ENCODE assay signal across 13 cellular contexts in the genomic region with DNA sequence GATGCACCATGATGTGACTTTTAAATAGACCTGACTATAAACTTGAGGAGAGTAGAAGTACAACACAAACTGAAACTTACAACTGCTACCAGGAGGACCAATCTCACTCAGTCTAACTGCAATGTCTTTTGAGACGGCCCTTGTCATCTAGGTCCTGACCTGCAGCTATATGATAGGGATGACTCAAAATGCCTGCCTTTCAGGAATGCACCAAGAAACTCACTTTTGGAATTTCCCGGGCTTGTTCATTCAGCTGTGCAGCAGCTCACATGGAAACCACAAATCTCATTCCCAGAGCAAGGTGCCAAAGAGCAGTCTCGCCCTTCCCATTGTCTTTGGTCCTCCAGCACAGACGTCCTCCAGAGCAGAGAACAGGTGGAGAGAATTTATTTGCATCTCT.
DNase-seq lines count a peak whose midpoint lies in the region; ATAC-seq, FAIRE-seq and TF ChIP-seq lines count a peak whose summit lies in the region.
"Had no signal": no experiment of that assay in that cellular context is flagged by ENCODE, and none has a peak within 500 bp of the region (broad histone marks: within the 10 kb centered on the region; RNA-seq: fewer than 3 reads in every experiment).

No MANE protein-coding gene starts in this region.

- intact Hi-C loops in Right ventricle myocardium inferior (cut with DNase I), result no loop called here

- no peaks in the 10 kb centered on the region for H3K9me2 ChIP-seq in GM23338 (ENCODE audit: insufficient read depth)

- no peaks in the 10 kb centered on the region for H3F3A ChIP-seq in GM23338 (replicated peaks; ENCODE audit: low read depth)

- ATAC-seq in GM23338 (no peak), HG03097 (IDR thresholded peaks at IDR 0.05; ENCODE audit: low FRiP score, unreplicated experiment) (no peak), Right ventricle myocardium inferior (no peak)
- ATAC-seq: left lung had no signal

- H4K20me1 ChIP-seq in GM23338 (replicated peaks; ENCODE audit: insufficient read depth), result no peaks in the 10 kb centered on the region

- peaks cover 4% of the 10 kb centered on the region for H3K27me3 Mint-ChIP-seq in GM23338 (ENCODE audit: insufficient read depth, low read depth, poor library complexity)
- peaks cover 5% of the 10 kb centered on the region for H3K27me3 Mint-ChIP-seq in osteocyte (ENCODE audit: unreplicated experiment)

- H2AFZ ChIP-seq in GM23338, result peak overlapping the region; percentile 69; the same call in 1 of the 2 replicates

- FAIRE-seq in RCC 7860 (lab: Jason Lieb, UNC), result peak; percentile 97

- no peak overlapping the region for H3K4me2 ChIP-seq in GM23338

- no peaks in the 10 kb centered on the region for H3K79me2 ChIP-seq in GM23338 (replicated peaks; ENCODE audit: insufficient read depth)

- H3K27ac Mint-ChIP-seq in GM23338, result no peak overlapping the region
- H3K27ac Mint-ChIP-seq in osteocyte (ENCODE audit: unreplicated experiment), result no peak overlapping the region
- H3K27ac Mint-ChIP-seq: activated naive CD4-positive, alpha-beta T cell treated with anti-CD3 and anti-CD28 coated beads, Interleukin-2, amount 50 U/mL, for 24 hours had no signal

- H3K36me3 ChIP-seq in GM23338 (ENCODE audit: insufficient read depth), result no peaks in the 10 kb centered on the region
- H3K36me3 ChIP-seq: left lung had no signal

- no peaks in the 10 kb centered on the region for H3K36me3 Mint-ChIP-seq in GM23338 (ENCODE audit: low read depth)
- no peaks in the 10 kb centered on the region for H3K36me3 Mint-ChIP-seq in osteocyte (ENCODE audit: unreplicated experiment)
- H3K36me3 Mint-ChIP-seq: activated naive CD4-positive, alpha-beta T cell treated with anti-CD3 and anti-CD28 coated beads, Interleukin-2, amount 50 U/mL, for 24 hours had no signal

- no peaks in the 10 kb centered on the region for H3K4me1 ChIP-seq in GM23338 (ENCODE audit: insufficient read depth)
- H3K4me1 ChIP-seq: left lung had no signal

- no peaks in the 10 kb centered on the region for H3K9me3 Mint-ChIP-seq in GM23338
- no peaks in the 10 kb centered on the region for H3K9me3 Mint-ChIP-seq in osteocyte (ENCODE audit: unreplicated experiment)
- H3K9me3 Mint-ChIP-seq: activated naive CD4-positive, alpha-beta T cell treated with anti-CD3 and anti-CD28 coated beads, Interleukin-2, amount 50 U/mL, for 24 hours had no signal

- H3K27ac ChIP-seq in GM23338 (ENCODE audit: low read depth), result no peak overlapping the region
- H3K27ac ChIP-seq: left lung had no signal

- no peaks in the 10 kb centered on the region for H3K4me1 Mint-ChIP-seq in GM23338
- peaks cover 4% of the 10 kb centered on the region for H3K4me1 Mint-ChIP-seq in osteocyte (ENCODE audit: unreplicated experiment)
- H3K4me1 Mint-ChIP-seq: activated naive CD4-positive, alpha-beta T cell treated with anti-CD3 and anti-CD28 coated beads, Interleukin-2, amount 50 U/mL, for 24 hours had no signal

- H3K27me3 ChIP-seq in GM23338 (ENCODE audit: insufficient read depth), result no peaks in the 10 kb centered on the region
- H3K27me3 ChIP-seq: left lung had no signal

- no peak for TF ChIP-seq CTCF in GM23338 (conservative IDR thresholded peaks at IDR 0.05; ENCODE audit: low read depth in 2 of 2)
- TF ChIP-seq CTCF in fibroblast of pulmonary artery (IDR thresholded peaks at IDR 0.05; ENCODE audit: low read length, missing control alignments), result no peak
- no peak for TF ChIP-seq CTCF in osteocyte (IDR thresholded peaks at IDR 0.05)

- DNase-seq in A172 (ENCODE audit: low spot score), result peak; percentile 96
- no peak for DNase-seq in GM23338 (ENCODE audit: low spot score)
- DNase-seq in RCC 7860 (ENCODE audit: low spot score), result peak; percentile 93
- DNase-seq in fibroblast of pulmonary artery (ENCODE audit: low read depth), result peak; percentile 9
- DNase-seq in Right ventricle myocardium inferior (ENCODE audit: missing footprints), result no peak
- DNase-seq in osteocyte (ENCODE audit: extremely low spot score, unreplicated experiment), result no peak
- DNase-seq in NCI-H1092 treated with DMSO at 0.1 percent for 48 hours (lab: John Stamatoyannopoulos, UW), result no peak
- DNase-seq: DMS79 treated with DMSO at 0.1 percent for 48 hours, left lung, OCI-M1, T1000 had no signal

- H3K4me3 ChIP-seq in GM23338 (no peak overlapping the region), fibroblast of pulmonary artery (replicated peaks; ENCODE audit: low read depth, low read length) (no peak overlapping the region)
- H3K4me3 ChIP-seq: left lung had no signal

- H3K4me3 Mint-ChIP-seq in GM23338 (no peak overlapping the region), osteocyte (ENCODE audit: unreplicated experiment) (no peak overlapping the region)
- H3K4me3 Mint-ChIP-seq: activated naive CD4-positive, alpha-beta T cell treated with anti-CD3 and anti-CD28 coated beads, Interleukin-2, amount 50 U/mL, for 24 hours had no signal

TF ChIP-seq in GM23338, 12 proteins besides CTCF, POLR2A, EP300 and RAD21:
- TF ChIP-seq POLR2AphosphoS5 (IDR thresholded peaks at IDR 0.05; ENCODE audit: low read depth) (no peak), ZNF114 (CRISPR knock-in tag; IDR thresholded peaks at IDR 0.05) (no peak), EZH2phosphoT487 (IDR thresholded peaks at IDR 0.05; ENCODE audit: unreplicated experiment) (no peak), NANOG (IDR thresholded peaks at IDR 0.05; ENCODE audit: borderline replicate concordance) (no peak)
- TF ChIP-seq, protein P1, sequence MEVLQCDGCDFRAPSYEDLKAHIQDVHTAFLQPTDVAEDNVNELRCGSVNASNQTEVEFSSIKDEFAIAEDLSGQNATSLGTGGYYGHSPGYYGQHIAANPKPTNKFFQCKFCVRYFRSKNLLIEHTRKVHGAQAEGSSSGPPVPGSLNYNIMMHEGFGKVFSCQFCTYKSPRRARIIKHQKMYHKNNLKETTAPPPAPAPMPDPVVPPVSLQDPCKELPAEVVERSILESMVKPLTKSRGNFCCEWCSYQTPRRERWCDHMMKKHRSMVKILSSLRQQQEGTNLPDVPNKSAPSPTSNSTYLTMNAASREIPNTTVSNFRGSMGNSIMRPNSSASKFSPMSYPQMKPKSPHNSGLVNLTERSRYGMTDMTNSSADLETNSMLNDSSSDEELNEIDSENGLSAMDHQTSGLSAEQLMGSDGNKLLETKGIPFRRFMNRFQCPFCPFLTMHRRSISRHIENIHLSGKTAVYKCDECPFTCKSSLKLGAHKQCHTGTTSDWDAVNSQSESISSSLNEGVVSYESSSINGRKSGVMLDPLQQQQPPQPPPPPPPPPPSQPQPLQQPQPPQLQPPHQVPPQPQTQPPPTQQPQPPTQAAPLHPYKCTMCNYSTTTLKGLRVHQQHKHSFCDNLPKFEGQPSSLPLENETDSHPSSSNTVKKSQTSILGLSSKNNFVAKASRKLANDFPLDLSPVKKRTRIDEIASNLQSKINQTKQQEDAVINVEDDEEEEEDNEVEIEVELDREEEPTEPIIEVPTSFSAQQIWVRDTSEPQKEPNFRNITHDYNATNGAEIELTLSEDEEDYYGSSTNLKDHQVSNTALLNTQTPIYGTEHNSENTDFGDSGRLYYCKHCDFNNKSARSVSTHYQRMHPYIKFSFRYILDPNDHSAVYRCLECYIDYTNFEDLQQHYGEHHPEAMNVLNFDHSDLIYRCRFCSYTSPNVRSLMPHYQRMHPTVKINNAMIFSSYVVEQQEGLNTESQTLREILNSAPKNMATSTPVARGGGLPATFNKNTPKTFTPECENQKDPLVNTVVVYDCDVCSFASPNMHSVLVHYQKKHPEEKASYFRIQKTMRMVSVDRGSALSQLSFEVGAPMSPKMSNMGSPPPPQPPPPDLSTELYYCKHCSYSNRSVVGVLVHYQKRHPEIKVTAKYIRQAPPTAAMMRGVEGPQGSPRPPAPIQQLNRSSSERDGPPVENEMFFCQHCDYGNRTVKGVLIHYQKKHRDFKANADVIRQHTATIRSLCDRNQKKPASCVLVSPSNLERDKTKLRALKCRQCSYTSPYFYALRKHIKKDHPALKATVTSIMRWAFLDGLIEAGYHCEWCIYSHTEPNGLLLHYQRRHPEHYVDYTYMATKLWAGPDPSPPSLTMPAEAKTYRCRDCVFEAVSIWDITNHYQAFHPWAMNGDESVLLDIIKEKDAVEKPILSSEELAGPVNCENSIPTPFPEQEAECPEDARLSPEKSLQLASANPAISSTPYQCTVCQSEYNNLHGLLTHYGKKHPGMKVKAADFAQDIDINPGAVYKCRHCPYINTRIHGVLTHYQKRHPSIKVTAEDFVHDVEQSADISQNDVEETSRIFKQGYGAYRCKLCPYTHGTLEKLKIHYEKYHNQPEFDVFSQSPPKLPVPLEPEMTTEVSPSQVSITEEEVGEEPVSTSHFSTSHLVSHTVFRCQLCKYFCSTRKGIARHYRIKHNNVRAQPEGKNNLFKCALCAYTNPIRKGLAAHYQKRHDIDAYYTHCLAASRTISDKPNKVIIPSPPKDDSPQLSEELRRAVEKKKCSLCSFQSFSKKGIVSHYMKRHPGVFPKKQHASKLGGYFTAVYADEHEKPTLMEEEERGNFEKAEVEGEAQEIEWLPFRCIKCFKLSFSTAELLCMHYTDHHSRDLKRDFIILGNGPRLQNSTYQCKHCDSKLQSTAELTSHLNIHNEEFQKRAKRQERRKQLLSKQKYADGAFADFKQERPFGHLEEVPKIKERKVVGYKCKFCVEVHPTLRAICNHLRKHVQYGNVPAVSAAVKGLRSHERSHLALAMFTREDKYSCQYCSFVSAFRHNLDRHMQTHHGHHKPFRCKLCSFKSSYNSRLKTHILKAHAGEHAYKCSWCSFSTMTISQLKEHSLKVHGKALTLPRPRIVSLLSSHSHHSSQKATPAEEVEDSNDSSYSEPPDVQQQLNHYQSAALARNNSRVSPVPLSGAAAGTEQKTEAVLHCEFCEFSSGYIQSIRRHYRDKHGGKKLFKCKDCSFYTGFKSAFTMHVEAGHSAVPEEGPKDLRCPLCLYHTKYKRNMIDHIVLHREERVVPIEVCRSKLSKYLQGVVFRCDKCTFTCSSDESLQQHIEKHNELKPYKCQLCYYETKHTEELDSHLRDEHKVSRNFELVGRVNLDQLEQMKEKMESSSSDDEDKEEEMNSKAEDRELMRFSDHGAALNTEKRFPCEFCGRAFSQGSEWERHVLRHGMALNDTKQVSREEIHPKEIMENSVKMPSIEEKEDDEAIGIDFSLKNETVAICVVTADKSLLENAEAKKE (CRISPR knock-in tag; IDR thresholded peaks at IDR 0.05), result no peak

Comparison
In these comparisons a context has a peak if more than half of its experiments do, and no peak if none do; other contexts are left out.
1. DNase-seq: peak in A172 (single experiment), RCC 7860 (single experiment) and fibroblast of pulmonary artery (single experiment); none in GM23338 (single experiment), Right ventricle myocardium inferior (single experiment), osteocyte (single experiment) and NCI-H1092 treated with DMSO at 0.1 percent for 48 hours (single experiment).